In the genomic region with DNA sequence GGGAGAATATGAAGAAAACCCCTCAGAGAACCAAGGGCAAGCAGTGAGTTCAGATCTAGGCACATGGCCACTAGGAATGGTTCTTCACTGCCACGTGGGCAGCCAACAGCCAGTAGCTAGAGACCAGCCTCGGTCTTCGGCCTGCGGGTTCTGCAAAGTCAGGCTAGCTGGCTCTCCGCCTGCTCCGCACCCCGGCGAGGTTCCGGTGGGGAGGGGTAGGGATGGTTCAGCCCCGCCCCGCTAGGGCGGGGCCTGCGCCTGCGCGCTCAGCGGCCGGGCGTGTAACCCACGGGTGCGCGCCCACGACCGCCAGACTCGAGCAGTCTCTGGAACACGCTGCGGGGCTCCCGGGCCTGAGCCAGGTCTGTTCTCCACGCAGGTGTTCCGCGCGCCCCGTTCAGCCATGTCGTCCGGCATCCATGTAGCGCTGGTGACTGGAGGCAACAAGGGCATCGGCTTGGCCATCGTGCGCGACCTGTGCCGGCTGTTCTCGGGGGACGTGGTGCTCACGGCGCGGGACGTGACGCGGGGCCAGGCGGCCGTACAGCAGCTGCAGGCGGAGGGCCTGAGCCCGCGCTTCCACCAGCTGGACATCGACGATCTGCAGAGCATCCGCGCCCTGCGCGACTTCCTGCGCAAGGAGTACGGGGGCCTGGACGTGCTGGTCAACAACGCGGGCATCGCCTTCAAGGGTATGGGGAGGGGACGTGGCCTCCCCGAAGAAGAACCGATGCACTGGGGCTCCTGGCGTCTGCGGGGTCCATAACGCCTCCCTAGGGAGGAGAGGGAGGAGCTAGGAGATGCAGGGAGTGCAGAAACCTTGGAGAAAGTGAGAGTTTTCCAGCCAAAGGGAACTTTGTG, we compare ENCODE assay signal across 8 cellular contexts. TPM values are rescaled to one million over a fixed set of nuclear protein-coding genes. Genes with fewer than 3 reads are reported as not detected.
A peak's percentile ranks its signal among the peaks of the same experiment; 100 is the strongest.
DNase-seq lines count a peak whose midpoint lies in the region; ATAC-seq and TF ChIP-seq lines count a peak whose summit lies in the region.

A gene (plus strand): TSS at position 312 of the 861 bp plus-strand sequence. CDS start 92 bp downstream, at position 404.

- peaks cover 7% of the 10 kb centered on the region for H3K36me3 Mint-ChIP-seq in chondrocyte (ENCODE audit: low read depth)

- TF ChIP-seq CTCF in A673 (conservative IDR thresholded peaks at IDR 0.05; ENCODE audit: low read depth, low read length) (no peak), chondrocyte (IDR thresholded peaks at IDR 0.05) (no peak), kidney epithelial cell (IDR thresholded peaks at IDR 0.05; ENCODE audit: insufficient read depth, low read length, poor library complexity, severe bottlenecking) (no peak)

- H3K36me3 ChIP-seq in A673 (ENCODE audit: insufficient read depth, low read length, poor library complexity, severe bottlenecking) = peaks cover 16% of the 10 kb centered on the region
- peaks cover 1% of the 10 kb centered on the region for H3K36me3 ChIP-seq in kidney epithelial cell (ENCODE audit: control insufficient read depth, insufficient read depth, low read length)

- H3K27me3 ChIP-seq in A673 (replicated peaks; ENCODE audit: insufficient read depth, low read depth, low read length, poor library complexity) = no peaks in the 10 kb centered on the region
- no peaks in the 10 kb centered on the region for H3K27me3 ChIP-seq in kidney epithelial cell (ENCODE audit: control insufficient read depth, insufficient read depth, low read length)

- H3K27me3 Mint-ChIP-seq in chondrocyte (ENCODE audit: low read depth) = no peaks in the 10 kb centered on the region

- POLR2A ChIA-PET in A673 (lab: Charles Lee; ENCODE audit: low non-redundant PET) = interaction anchor here (0.6 kb wide), 1 partner anchor 250 kb away, joined by 4 read pairs; a partner anchor contains a TSS

- BruUV-seq in A673 (replicated peaks; lab: Mats Ljungman, UMichigan) = no TSS peak

- DNase-seq in A673 (ENCODE audit: low spot score) (peak; percentile 95), NCI-H345 treated with DMSO at 0.1 percent for 48 hours (lab: John Stamatoyannopoulos, UW; ENCODE audit: unreplicated experiment) (peak; percentile 93), chondrocyte (ENCODE audit: low spot score) (peak; percentile 94), kidney epithelial cell (ENCODE audit: low read depth) (peak; percentile 53)
- DNase-seq in activated CD4-positive, alpha-beta T cell treated with anti-CD3 and anti-CD28 coated beads for 4 hours = peak; percentile 86 to 87
- peak; percentile 93 for DNase-seq in stimulated activated CD4-positive, alpha-beta T cell treated with anti-CD3 and anti-CD28 coated beads, Interleukin-15, amount 100 ng/mL, for 24 hours

- peaks cover 8% of the 10 kb centered on the region for H3K9me3 Mint-ChIP-seq in chondrocyte (ENCODE audit: low read depth)

- CTCF ChIA-PET in A673 (lab: Charles Lee) = interaction anchor here (0.7 kb wide), 1 partner anchor 1944 kb away, joined by 3 read pairs; no protein-coding TSS in a partner anchor

- H3K4me3 Mint-ChIP-seq in chondrocyte (ENCODE audit: unreplicated experiment) = peak within 1 kb of the TSS; percentile 75

- intact Hi-C loops in A673 (cut with micrococcal nuclease; ENCODE audit: unreplicated experiment) = no loop called here

- ATAC-seq in GM18873 (IDR thresholded peaks at IDR 0.05; ENCODE audit: low FRiP score, unreplicated experiment) (peak; percentile 79), HG03139 (IDR thresholded peaks at IDR 0.05; ENCODE audit: unreplicated experiment) (peak; percentile 93)

- peak within 1 kb of the TSS; percentile 57 for H3K27ac ChIP-seq in A673 (ENCODE audit: low read depth, low read length, poor library complexity, severe bottlenecking)

- peaks cover 15% of the 10 kb centered on the region for H3K4me1 Mint-ChIP-seq in chondrocyte (ENCODE audit: low read depth)

- peaks cover 13% of the 10 kb centered on the region for H3K4me1 ChIP-seq in A673 (ENCODE audit: insufficient read depth, low read length, poor library complexity, severe bottlenecking)

- H3K27ac Mint-ChIP-seq in chondrocyte (ENCODE audit: unreplicated experiment) = peak within 1 kb of the TSS; percentile 70

- peaks cover 19% of the 10 kb centered on the region for H3K9me3 ChIP-seq in A673 (ENCODE audit: low read depth, low read length, poor library complexity, severe bottlenecking)

- H3K4me3 ChIP-seq in A673 (ENCODE audit: low read depth, low read length, poor library complexity, severe bottlenecking) (peak within 1 kb of the TSS; percentile 71), kidney epithelial cell (ENCODE audit: low read depth, low read length) (peak within 1 kb of the TSS; percentile 80)

RNA-seq across cellular contexts. Expression of the gene that starts here (rescaled TPM):
- total RNA-seq in A673 (2021) = 81.8 and 84.8 TPM in 2 replicates
- total RNA-seq in chondrocyte = 17.6 to 23.6 TPM (median 19.7 TPM) in 3 replicates
- 81.0 and 120 TPM in 2 replicates for total RNA-seq in kidney epithelial cell

Comparison
In these comparisons a context has a peak if more than half of its experiments do, and no peak if none do; other contexts are left out.
1. Peak in every context shown above with its lines: DNase-seq, ATAC-seq, H3K4me3 ChIP-seq and H3K27ac ChIP-seq.